1 cellular context compared by ENCODE assay signal in the genomic region with DNA sequence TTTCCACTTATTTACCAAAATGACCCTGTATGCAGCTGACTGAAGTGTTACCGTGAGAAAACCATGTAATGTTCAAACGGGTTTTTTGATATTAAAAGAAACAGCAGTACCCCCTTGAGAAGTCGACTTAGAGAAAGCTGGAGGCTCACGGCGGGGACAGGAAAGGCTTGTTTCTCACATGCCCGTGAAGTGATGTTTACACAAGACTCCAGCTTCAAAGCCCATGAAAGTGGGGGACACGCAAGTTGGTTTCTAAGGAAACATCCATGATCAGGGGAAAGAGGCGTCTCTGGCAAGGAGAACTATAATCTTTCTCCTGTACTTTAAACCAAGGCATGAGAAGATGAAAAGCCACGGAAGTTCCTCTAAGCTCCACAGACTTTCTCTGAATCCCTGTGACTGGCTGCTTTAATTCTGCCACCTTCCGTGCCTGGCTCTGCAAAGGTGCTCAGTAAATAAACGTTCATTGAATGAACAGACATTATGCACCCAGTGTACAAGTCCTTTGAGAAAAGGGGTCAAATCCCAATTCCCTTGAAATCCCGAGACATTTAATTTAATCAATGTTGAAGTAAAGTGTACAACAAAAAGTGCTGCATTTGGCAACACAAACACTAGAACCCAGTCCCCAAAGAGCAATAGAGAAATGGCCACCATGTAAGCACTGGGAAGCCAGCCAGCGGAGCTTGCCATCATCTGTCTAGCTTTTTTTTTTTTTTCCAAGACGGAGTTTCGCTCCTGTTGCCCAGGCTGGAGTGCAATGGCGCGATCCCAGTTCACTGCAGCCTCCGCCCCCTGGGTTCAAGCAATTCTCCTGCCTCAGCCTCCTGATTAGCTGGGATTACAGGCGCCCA.
TF ChIP-seq lines count a peak whose summit lies in the region.

No MANE protein-coding gene starts in this region.

TF ChIP-seq in K562, 482 proteins besides CTCF, POLR2A, EP300 and RAD21:
- TF ChIP-seq MIER1 (IDR thresholded peaks at IDR 0.05; ENCODE audit: low read depth): no peak
- no peak for TF ChIP-seq TAF1 (IDR thresholded peaks at IDR 0.05; ENCODE audit: control insufficient read depth, extremely low read depth, insufficient read depth, low read length, severe bottlenecking)
- TF ChIP-seq STAT6 (CRISPR knock-in tag; IDR thresholded peaks at IDR 0.05): no peak
- TF ChIP-seq CTCFL (IDR thresholded peaks at IDR 0.05; ENCODE audit: borderline replicate concordance, insufficient read depth, low read depth, low read length, poor library complexity, severe bottlenecking): no peak
- no peak for TF ChIP-seq TRIM24 (IDR thresholded peaks at IDR 0.05)
- no peak for TF ChIP-seq SRF (CRISPR knock-in tag; IDR thresholded peaks at IDR 0.05)
- no peak for TF ChIP-seq TFAP4 (CRISPR knock-in tag; IDR thresholded peaks at IDR 0.05; ENCODE audit: borderline replicate concordance)
- TF ChIP-seq NR2F6 (CRISPR knock-in tag; IDR thresholded peaks at IDR 0.05): no peak
- TF ChIP-seq ZFPM2 (CRISPR knock-in tag; IDR thresholded peaks at IDR 0.05): no peak
- no peak for TF ChIP-seq ZNF583 (CRISPR knock-in tag; IDR thresholded peaks at IDR 0.05)
- no peak for TF ChIP-seq BHLHE40 (IDR thresholded peaks at IDR 0.05; ENCODE audit: low read length)
- TF ChIP-seq MAX (CRISPR knock-in tag; IDR thresholded peaks at IDR 0.05): no peak
- no peak for TF ChIP-seq SFPQ (IDR thresholded peaks at IDR 0.05; ENCODE audit: low read depth, low read length)
- TF ChIP-seq GTF2B (IDR thresholded peaks at IDR 0.05; ENCODE audit: extremely low read depth, insufficient read length): no peak
- TF ChIP-seq REST (CRISPR knock-in tag; IDR thresholded peaks at IDR 0.05; ENCODE audit: low read depth): no peak
- TF ChIP-seq CHD4 (IDR thresholded peaks at IDR 0.05; ENCODE audit: insufficient read depth, insufficient replicate concordance, low read depth, low read length, poor library complexity, severe bottlenecking): no peak
